13 cellular contexts compared by ENCODE assay signal in genomic region chr2:26754539-26754938, GRCh38. TPM values are rescaled to one million over a fixed set of nuclear protein-coding genes. Genes with fewer than 3 reads are reported as not detected.
DNase-seq lines count a peak whose midpoint lies in the region; ATAC-seq, FAIRE-seq and TF ChIP-seq lines count a peak whose summit lies in the region.
"Had no signal": no experiment of that assay in that cellular context is flagged by ENCODE, and none has a peak within 500 bp of the region (broad histone marks: within the 10 kb centered on the region; RNA-seq: fewer than 3 reads in every experiment).

No MANE protein-coding gene starts in this region.

- no peak overlapping the region for H3K4me3 Mint-ChIP-seq in astrocyte (ENCODE audit: unreplicated experiment)
- H3K4me3 Mint-ChIP-seq: B cell; CD4-positive, alpha-beta T cell had no signal

- TF ChIP-seq CTCF in IMR-90 (conservative IDR thresholded peaks at IDR 0.05; ENCODE audit: low read depth, low read length) (no peak), astrocyte (IDR thresholded peaks at IDR 0.05; ENCODE audit: insufficient read depth, low read depth, low read length) (no peak), thyroid gland (IDR thresholded peaks at IDR 0.05) (no peak), omental fat pad (IDR thresholded peaks at IDR 0.05) (no peak)

- H2BK20ac ChIP-seq in IMR-90 (ENCODE audit: low read depth, low read length): peak overlapping the region; percentile 48; the same call in 1 of the 2 replicates

- no peak for TF ChIP-seq RAD21 in IMR-90 (IDR thresholded peaks at IDR 0.05; ENCODE audit: low read length)

- POLR2A ChIA-PET in IMR-90 (lab: Charles Lee; ENCODE audit: unreplicated experiment): no interaction called here

- H3K36me3 ChIP-seq in BLaER1 (no peaks in the 10 kb centered on the region), IMR-90 (ENCODE audit: control insufficient read depth, insufficient read depth, low read length) (no peaks in the 10 kb centered on the region), astrocyte (ENCODE audit: insufficient read depth, low read length) (no peaks in the 10 kb centered on the region), thyroid gland (no peaks in the 10 kb centered on the region)
- H3K36me3 ChIP-seq: HAP-1 had no signal

- no peak overlapping the region for H3K18ac ChIP-seq in IMR-90 (ENCODE audit: low read depth, low read length)

- intact Hi-C loops in IMR-90 (cut with micrococcal nuclease): no loop called here
- intact Hi-C loops in thyroid gland (cut with DNase I): no loop called here

- no peak overlapping the region for H2BK15ac ChIP-seq in IMR-90 (ENCODE audit: low read depth, low read length)

- H3K9me3 Mint-ChIP-seq in astrocyte (ENCODE audit: unreplicated experiment): peaks cover 4% of the 10 kb centered on the region
- H3K9me3 Mint-ChIP-seq: CD4-positive, alpha-beta T cell had no signal

- peaks cover 23% of the 10 kb centered on the region for H3K4me1 Mint-ChIP-seq in astrocyte (ENCODE audit: low read depth, unreplicated experiment)

- H3K79me2 ChIP-seq in astrocyte (ENCODE audit: insufficient read depth, low read length): no peaks in the 10 kb centered on the region

- H2AFZ ChIP-seq in IMR-90 (replicated peaks; ENCODE audit: low read length, poor library complexity): no peak overlapping the region
- no peak overlapping the region for H2AFZ ChIP-seq in astrocyte (ENCODE audit: low read depth, low read length)
- H2AFZ ChIP-seq: GM23248 had no signal

- in situ Hi-C loops in IMR-90 (cut with MboI; ENCODE audit: low sequenced_read_pairs): no loop called here

- H3K4me2 ChIP-seq in BLaER1 (peak overlapping the region; percentile 57), IMR-90 (ENCODE audit: low read depth, low read length) (no peak overlapping the region), astrocyte (ENCODE audit: low read length) (no peak overlapping the region)

- no peaks in the 10 kb centered on the region for H3K36me3 Mint-ChIP-seq in astrocyte (ENCODE audit: low read depth, unreplicated experiment)

- no peak overlapping the region for H2BK5ac ChIP-seq in IMR-90 (ENCODE audit: low read depth, low read length, poor library complexity, severe bottlenecking)

- CTCF ChIA-PET in IMR-90 (lab: Yijun Ruan, JAX): interaction anchor here (0.7 kb wide), 1 partner anchor 20 kb away, joined by 3 read pairs; no protein-coding TSS in a partner anchor

- H3K9ac ChIP-seq in BLaER1 (no peak overlapping the region), IMR-90 (ENCODE audit: low read depth, low read length) (no peak overlapping the region), astrocyte (ENCODE audit: low read length) (no peak overlapping the region)
- H3K9ac ChIP-seq: GM23248 had no signal

- H3K27ac ChIP-seq in BLaER1 (no peak overlapping the region), IMR-90 (ENCODE audit: insufficient read depth, low read length) (no peak overlapping the region), astrocyte (ENCODE audit: low read depth, low read length) (no peak overlapping the region), thyroid gland (peak overlapping the region; percentile 20 to 88 (median 39))
- H3K27ac ChIP-seq: C4-2B, GM23248 had no signal

- FAIRE-seq in astrocyte (lab: Jason Lieb, UNC): no peak

- no peak overlapping the region for H3K4me3 ChIP-seq in BLaER1
- no peak overlapping the region for H3K4me3 ChIP-seq in IMR-90 (ENCODE audit: insufficient read depth, low read depth, low read length)
- no peak overlapping the region for H3K4me3 ChIP-seq in astrocyte (ENCODE audit: insufficient read depth, low read depth, low read length)
- no peak overlapping the region for H3K4me3 ChIP-seq in thyroid gland (replicated peaks in 1 of 3)
- H3K4me3 ChIP-seq: GM23248, HAP-1 had no signal

- DNase-seq in IMR-90 (no peak), astrocyte (ENCODE audit: low read depth) (no peak), thyroid gland (no peak), omental fat pad (ENCODE audit: low spot score) (no peak), NCI-H510A (lab: John Stamatoyannopoulos, UW) (no peak)
- DNase-seq: 8988T; CD4-positive, alpha-beta T cell; GM23248 had no signal

- peaks cover 2% of the 10 kb centered on the region for H3K27me3 Mint-ChIP-seq in astrocyte (ENCODE audit: low read depth, unreplicated experiment)
- H3K27me3 Mint-ChIP-seq: B cell; CD4-positive, alpha-beta T cell had no signal

- no TSS peak for BruUV-seq in IMR-90 (replicated peaks; lab: Mats Ljungman, UMichigan)

- no peak overlapping the region for H3K14ac ChIP-seq in IMR-90 (replicated peaks; ENCODE audit: low read depth, low read length)

- dilution Hi-C loops in IMR-90 (cut with HindIII; ENCODE audit: low sequenced_read_pairs, unreplicated experiment): no loop called here

- H4K91ac ChIP-seq in IMR-90 (ENCODE audit: insufficient read depth, low read depth, low read length): no peak overlapping the region

- H4K5ac ChIP-seq in IMR-90 (ENCODE audit: low read depth, low read length): no peak overlapping the region

- peaks cover 75% of the 10 kb centered on the region for H3K4me1 ChIP-seq in BLaER1
- H3K4me1 ChIP-seq in IMR-90 (ENCODE audit: control insufficient read depth, insufficient read depth, low read length): peaks cover 17% of the 10 kb centered on the region
- H3K4me1 ChIP-seq in astrocyte (ENCODE audit: insufficient read depth, low read length): peaks cover 17% of the 10 kb centered on the region
- H3K4me1 ChIP-seq in thyroid gland: peaks cover 25 to 47% of the 10 kb centered on the region in 2 donors

- H3K27me3 ChIP-seq in BLaER1 (no peaks in the 10 kb centered on the region), IMR-90 (ENCODE audit: control insufficient read depth, insufficient read depth, low read length) (no peaks in the 10 kb centered on the region), astrocyte (ENCODE audit: insufficient read depth, low read length) (no peaks in the 10 kb centered on the region), thyroid gland (no peaks in the 10 kb centered on the region)

- no peak overlapping the region for H2AK5ac ChIP-seq in IMR-90 (ENCODE audit: low read depth, low read length)

- H3K4ac ChIP-seq in IMR-90 (ENCODE audit: low read depth, low read length): no peak overlapping the region

- H3K23ac ChIP-seq in IMR-90 (ENCODE audit: low read depth, low read length): no peak overlapping the region

- no peak overlapping the region for H4K8ac ChIP-seq in IMR-90 (ENCODE audit: low read depth in 2 of 2, low read length in 2 of 2)

- peak overlapping the region; percentile 58 for H3K27ac Mint-ChIP-seq in astrocyte (ENCODE audit: unreplicated experiment)
- H3K27ac Mint-ChIP-seq: B cell; CD4-positive, alpha-beta T cell had no signal

- H2AK9ac ChIP-seq in IMR-90 (replicated peaks; ENCODE audit: low read depth, low read length, poor library complexity): no peak overlapping the region

- H3K9me1 ChIP-seq in IMR-90 (ENCODE audit: insufficient read depth, low read length): peaks cover 10% of the 10 kb centered on the region

- H3K79me1 ChIP-seq in IMR-90 (ENCODE audit: low read depth in 1 of 2, low read length in 2 of 2): peaks cover 0 to 19% of the 10 kb centered on the region in 2 experiments; a peak in 2 of 4 replicates

- H3K56ac ChIP-seq in IMR-90 (ENCODE audit: extremely low read depth, insufficient read depth, low read length): no peak overlapping the region

- no peak for ATAC-seq in IMR-90 (ENCODE audit: low read depth)
- ATAC-seq in GM21619 (IDR thresholded peaks at IDR 0.05; ENCODE audit: unreplicated experiment): no peak
- no peak for ATAC-seq in omental fat pad (ENCODE audit: low FRiP score)

- H2BK120ac ChIP-seq in IMR-90 (ENCODE audit: low read depth, low read length): peak overlapping the region; percentile 25; the same call in 1 of the 2 replicates

- 100% methylated on average over 1 of the region's 4 CpGs; no CpG with 5 or more reads in 1 of the 2 experiments for WGBS in IMR-90 (ENCODE audit: extremely low coverage in 2 of 2, insufficient read length in 1 of 2), 2 experiments
- 92 to 96% methylated on average over 4 of the region's 4 CpGs for WGBS in thyroid gland, 2 donors

- no peak for TF ChIP-seq POLR2A in IMR-90 (IDR thresholded peaks at IDR 0.05; ENCODE audit: low read depth, low read length)
- no peak for TF ChIP-seq POLR2A in thyroid gland (IDR thresholded peaks at IDR 0.05)

- H3K9me3 ChIP-seq in BLaER1: no peaks in the 10 kb centered on the region
- peaks cover 3% of the 10 kb centered on the region for H3K9me3 ChIP-seq in IMR-90 (ENCODE audit: control insufficient read depth, insufficient read depth, low read length)
- H3K9me3 ChIP-seq in astrocyte (ENCODE audit: insufficient read depth, low read depth, low read length): no peaks in the 10 kb centered on the region
- H3K9me3 ChIP-seq in thyroid gland: no peaks in the 10 kb centered on the region
- H3K9me3 ChIP-seq: HAP-1 had no signal

- H4K20me1 ChIP-seq in BLaER1: no peaks in the 10 kb centered on the region
- no peaks in the 10 kb centered on the region for H4K20me1 ChIP-seq in IMR-90 (ENCODE audit: insufficient read depth, low read length)
- H4K20me1 ChIP-seq in astrocyte (ENCODE audit: insufficient read depth, low read length): no peaks in the 10 kb centered on the region

TF ChIP-seq in IMR-90, 13 proteins besides CTCF, POLR2A, EP300 and RAD21 (continues in another document):
- TF ChIP-seq NFE2L2 (IDR thresholded peaks at IDR 0.05; ENCODE audit: low read depth, low read length) (no peak), RCOR1 (IDR thresholded peaks at IDR 0.05; ENCODE audit: insufficient replicate concordance, low read length) (no peak), CHD1 (IDR thresholded peaks at IDR 0.05; ENCODE audit: low read depth, low read length) (no peak), RFX5 (IDR thresholded peaks at IDR 0.05; ENCODE audit: low read depth, low read length) (no peak), BHLHE40 (IDR thresholded peaks at IDR 0.05; ENCODE audit: low read depth, low read length) (no peak)

RNA-seq across cellular contexts. Expression of gene SLC35F6, which starts 9.5 kb away (rescaled TPM):
- 25.6 and 30.6 TPM in 2 replicates for total RNA-seq in IMR-90 (2012; rRNA removed)
- 19.1 and 19.4 TPM in 2 replicates for polyA plus RNA-seq in IMR-90 (2012; rRNA removed)
- polyA plus RNA-seq in IMR-90 (2012; cell fraction: cytosol; rRNA removed): 12.7 and 22.8 TPM in 2 replicates
- 8.7 and 14.4 TPM in 2 replicates for polyA plus RNA-seq in IMR-90 (2012; cell fraction: nucleus; rRNA removed; ENCODE audit: low replicate concordance)
- 41.9 and 42.5 TPM in 2 replicates for total RNA-seq in astrocyte
- 10 to 100 TPM; 73.1 to 91.2 (median 80.7) TPM for total RNA-seq in thyroid gland
- total RNA-seq in omental fat pad: 10 to 100 TPM; 43.0 to 84.9 (median 57.7) TPM

RNA-seq across cellular contexts. Expression of gene CENPA, which starts 31.3 kb away (rescaled TPM):
- 7.7 and 10.0 TPM in 2 replicates for total RNA-seq in IMR-90 (2012; rRNA removed)
- 11.9 and 14.9 TPM in 2 replicates for polyA plus RNA-seq in IMR-90 (2012; rRNA removed)
- polyA plus RNA-seq in IMR-90 (2012; cell fraction: cytosol; rRNA removed): 5.7 and 6.3 TPM in 2 replicates
- polyA plus RNA-seq in IMR-90 (2012; cell fraction: nucleus; rRNA removed; ENCODE audit: low replicate concordance): 4.0 and 4.9 TPM in 2 replicates
- total RNA-seq in astrocyte: 0.75 and 2.7 TPM in 2 replicates
- total RNA-seq in thyroid gland: under 1 TPM in 1 of 4 donors, not detected in 3; 0.67 TPM
- 1 to 10 TPM in 1 of 4 donors, under 1 TPM in 1, not detected in 2; 0.46 to 1.1 TPM for total RNA-seq in omental fat pad
- total RNA-seq: B cell had no signal

Comparison
In these comparisons a context has a peak if more than half of its experiments do, and no peak if none do; other contexts are left out.
1. H3K27ac ChIP-seq: peak in thyroid gland (3 of 3); none in BLaER1 (single experiment), IMR-90 (single experiment) and astrocyte (single experiment).